Comparison of ENCODE assay signal across 8 cellular contexts in the genomic region with DNA sequence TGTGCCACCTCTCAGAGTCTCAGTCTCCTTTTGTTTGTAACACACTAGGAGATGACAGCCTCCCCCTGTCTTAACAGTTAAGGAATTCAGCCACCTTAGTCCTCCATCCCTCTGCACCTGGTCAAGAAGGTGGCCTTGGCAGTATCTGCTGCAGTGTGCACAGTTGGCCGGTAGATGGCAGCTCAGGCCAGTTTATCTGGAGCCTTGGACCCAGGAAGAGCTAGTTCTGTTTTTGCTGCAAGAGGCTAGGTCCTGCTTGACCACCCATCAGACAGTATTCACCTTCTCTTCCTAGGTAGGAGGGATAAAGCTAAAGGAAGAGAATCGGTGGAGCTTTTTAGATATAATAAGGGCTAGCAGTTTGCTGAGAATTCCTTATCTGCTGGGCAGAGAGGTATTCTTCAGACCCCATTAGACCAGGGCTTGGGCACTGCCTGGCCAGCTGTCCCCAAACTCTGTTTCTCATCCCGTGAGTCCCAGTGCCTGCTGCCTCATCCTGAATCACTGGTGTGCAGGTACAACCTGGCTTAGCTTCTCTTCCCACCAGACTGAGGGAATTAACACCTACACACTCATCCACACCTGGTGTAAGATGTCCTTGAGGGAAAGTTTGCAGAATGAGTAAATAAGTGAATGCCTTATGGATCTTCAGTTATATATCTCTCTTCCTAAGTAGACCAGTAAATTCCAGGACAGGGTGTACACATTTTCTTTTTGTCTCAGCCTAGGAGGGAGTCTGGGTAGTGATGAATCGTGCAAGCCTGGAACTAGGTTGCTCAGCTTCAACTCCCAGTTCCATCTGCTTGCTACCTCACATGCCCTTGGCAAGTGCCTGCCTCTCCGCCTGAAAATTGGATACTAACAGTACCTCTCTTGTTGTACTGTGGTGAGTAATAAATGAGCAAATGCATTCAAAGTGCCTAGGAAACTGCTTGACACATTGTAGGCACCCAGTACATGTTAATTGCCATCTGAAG.
A peak's percentile ranks its signal among the peaks of the same experiment; 100 is the strongest.
DNase-seq lines count a peak whose midpoint lies in the region; ATAC-seq and TF ChIP-seq lines count a peak whose summit lies in the region.

No MANE protein-coding gene starts in this region.

- BruUV-seq in OCI-LY7 (replicated peaks; lab: Mats Ljungman, UMichigan) = no TSS peak

- no peaks in the 10 kb centered on the region for H3K36me3 Mint-ChIP-seq in CD8-positive, alpha-beta memory T cell

- no peaks in the 10 kb centered on the region for H3K27me3 ChIP-seq in CD8-positive, alpha-beta memory T cell (ENCODE audit: insufficient read depth, low read length, poor library complexity, severe bottlenecking)
- H3K27me3 ChIP-seq in fibroblast of lung (ENCODE audit: control insufficient read depth, insufficient read depth, low read length) (no peaks in the 10 kb centered on the region), neural cell (ENCODE audit: insufficient read depth, low read depth, low read length) (no peaks in the 10 kb centered on the region)

- H3K4me1 ChIP-seq in CD8-positive, alpha-beta memory T cell (ENCODE audit: insufficient read depth, low read length) = peaks cover 4% of the 10 kb centered on the region
- H3K4me1 ChIP-seq in OCI-LY7 (ENCODE audit: insufficient read depth, low read length, poor library complexity, severe bottlenecking) (no peaks in the 10 kb centered on the region), fibroblast of lung (ENCODE audit: control insufficient read depth, extremely low read depth, insufficient read depth, low read length) (peaks cover 7% of the 10 kb centered on the region)

- H3K36me3 ChIP-seq in CD8-positive, alpha-beta memory T cell (ENCODE audit: insufficient read depth, low read length) = no peaks in the 10 kb centered on the region
- H3K36me3 ChIP-seq in OCI-LY7 (ENCODE audit: insufficient read depth, low read length) (no peaks in the 10 kb centered on the region), fibroblast of lung (ENCODE audit: control insufficient read depth, insufficient read depth, low read length) (no peaks in the 10 kb centered on the region), neural cell (ENCODE audit: insufficient read depth, low read length) (no peaks in the 10 kb centered on the region)

- peak overlapping the region in 2 of 8 donors; percentile 35 to 64 for H3K27ac Mint-ChIP-seq in CD8-positive, alpha-beta memory T cell

- H2AFZ ChIP-seq in OCI-LY7 (ENCODE audit: low read length) (peak overlapping the region; percentile 35; the same call in 1 of the 2 replicates), fibroblast of lung (ENCODE audit: low read length) (no peak overlapping the region), neural cell (ENCODE audit: low read depth, low read length) (no peak overlapping the region)

- CTCF ChIA-PET in CD8-positive, alpha-beta memory T cell (lab: Charles Lee) = interaction anchor here (0.7 to 3.4 kb wide), 20 partner anchors 8 to 433 kb away, joined by 3 to 20 read pairs (median 4); no protein-coding TSS in a partner anchor
- CTCF ChIA-PET in OCI-LY7 (lab: Charles Lee; ENCODE audit: unreplicated experiment) = interaction anchor here (1.0 to 1.7 kb wide), 3 partner anchors 26 to 455 kb away, joined by 3 to 15 read pairs (median 12); no protein-coding TSS in a partner anchor

- H3K27ac ChIP-seq in CD8-positive, alpha-beta memory T cell (ENCODE audit: low read depth, low read length) = no peak overlapping the region
- H3K27ac ChIP-seq in OCI-LY7 (ENCODE audit: low read depth, low read length, poor library complexity, severe bottlenecking) = no peak overlapping the region
- H3K27ac ChIP-seq in fibroblast of lung (ENCODE audit: insufficient read depth, low read length) = no peak overlapping the region
- no peak overlapping the region for H3K27ac ChIP-seq in neural cell (ENCODE audit: low read length)

- no peaks in the 10 kb centered on the region for H4K20me1 ChIP-seq in OCI-LY7 (ENCODE audit: insufficient read depth, low read length)
- H4K20me1 ChIP-seq in fibroblast of lung (ENCODE audit: control insufficient read depth, extremely low read depth, insufficient read depth, low read length) = no peaks in the 10 kb centered on the region
- no peaks in the 10 kb centered on the region for H4K20me1 ChIP-seq in neural cell (ENCODE audit: insufficient read depth)

- H3K27me3 Mint-ChIP-seq in CD8-positive, alpha-beta memory T cell = peaks cover 3 to 5% of the 10 kb centered on the region in 2 donors

- H3K9me3 Mint-ChIP-seq in CD8-positive, alpha-beta memory T cell = no peaks in the 10 kb centered on the region

- H3K4me2 ChIP-seq in OCI-LY7 (ENCODE audit: low read length) (peak overlapping the region; percentile 19; the same call in 1 of the 2 replicates), fibroblast of lung (ENCODE audit: extremely low read depth, insufficient read depth, low read length) (no peak overlapping the region), neural cell (ENCODE audit: low read length) (no peak overlapping the region)

- intact Hi-C loops in OCI-LY7 (cut with micrococcal nuclease; ENCODE audit: unreplicated experiment) = loop anchor here (1.0 to 10.0 kb wide), 5 partner anchors 70 to 847 kb away; no protein-coding TSS in a partner anchor

- H3K9ac ChIP-seq in fibroblast of lung (ENCODE audit: insufficient read depth, low read length) = no peak overlapping the region
- H3K9ac ChIP-seq in neural cell (ENCODE audit: low read length) = no peak overlapping the region

- H3K79me2 ChIP-seq in OCI-LY7 (ENCODE audit: insufficient read depth, low read depth, low read length) (no peaks in the 10 kb centered on the region), fibroblast of lung (ENCODE audit: control insufficient read depth, insufficient read depth, low read length) (no peaks in the 10 kb centered on the region), neural cell (replicated peaks; ENCODE audit: insufficient read depth, low read length) (no peaks in the 10 kb centered on the region)

- TF ChIP-seq EP300 in neural cell (conservative IDR thresholded peaks at IDR 0.05; ENCODE audit: poor library complexity, severe bottlenecking) = no peak

- peak; percentile 94 for TF ChIP-seq CTCF in OCI-LY7 (conservative IDR thresholded peaks at IDR 0.05; ENCODE audit: low read length)
- peak; percentile 96 to 99 for TF ChIP-seq CTCF in fibroblast of lung (conservative IDR thresholded peaks at IDR 0.05 in 1 of 2, IDR thresholded peaks at IDR 0.05 in 1 of 2; ENCODE audit: low read depth in 1 of 2, low read length in 2 of 2)
- peak; percentile 97 for TF ChIP-seq CTCF in neural cell (IDR thresholded peaks at IDR 0.05; ENCODE audit: poor library complexity, severe bottlenecking)

- no peaks in the 10 kb centered on the region for H3K9me3 ChIP-seq in CD8-positive, alpha-beta memory T cell (ENCODE audit: low read length)
- H3K9me3 ChIP-seq in OCI-LY7 (ENCODE audit: low read length) (no peaks in the 10 kb centered on the region), fibroblast of lung (ENCODE audit: control insufficient read depth, insufficient read depth, low read depth, low read length) (no peaks in the 10 kb centered on the region), neural cell (ENCODE audit: low read length) (no peaks in the 10 kb centered on the region)

- DNase-seq in CD8-positive, alpha-beta memory T cell = peak; percentile 6 to 57 (median 17)
- DNase-seq in HT1080 (ENCODE audit: low read depth) (peak; percentile 73), OCI-LY7 (ENCODE audit: low spot score) (peak; percentile 73), fibroblast of lung (ENCODE audit: low read depth in 2 of 2) (peak; percentile 47 to 74), superior temporal gyrus (ENCODE audit: extremely low spot score) (peak; percentile 92)
- peak; percentile 59 for DNase-seq in activated T-cell treated with anti-CD3 and anti-CD28 coated beads, Interleukin-2, amount 50 U/mL, for 1 hour

- peak; percentile 87 for ATAC-seq in GM19455 (IDR thresholded peaks at IDR 0.05; ENCODE audit: unreplicated experiment)

- H3K9me2 ChIP-seq in OCI-LY7 (ENCODE audit: insufficient read depth, low read length) (no peaks in the 10 kb centered on the region), neural cell (ENCODE audit: insufficient read depth, low read length) (no peaks in the 10 kb centered on the region)

- POLR2A ChIA-PET in CD8-positive, alpha-beta memory T cell (lab: Charles Lee) = no interaction called here
- POLR2A ChIA-PET in OCI-LY7 (lab: Charles Lee) = interaction anchor here (1.0 to 1.3 kb wide), 2 partner anchors 70 to 162 kb away, joined by 3 to 6 read pairs; no protein-coding TSS in a partner anchor

- peaks cover 0 to 18% (median 10%) of the 10 kb centered on the region in 3 donors for H3K4me1 Mint-ChIP-seq in CD8-positive, alpha-beta memory T cell

- H3F3A ChIP-seq in neural cell (ENCODE audit: insufficient read depth, low read length, poor library complexity, severe bottlenecking) = no peaks in the 10 kb centered on the region

- H3K4me3 ChIP-seq in CD8-positive, alpha-beta memory T cell (ENCODE audit: low read length) = no peak overlapping the region
- no peak overlapping the region for H3K4me3 ChIP-seq in OCI-LY7 (ENCODE audit: low read depth, low read length, poor library complexity, severe bottlenecking)
- H3K4me3 ChIP-seq in fibroblast of lung (replicated peaks in 1 of 4; ENCODE audit: control extremely low read depth in 1 of 4, insufficient read depth in 1 of 4, low read depth in 3 of 4, low read length in 4 of 4) = peak overlapping the region in 1 of 4 experiments; percentile 9
- no peak overlapping the region for H3K4me3 ChIP-seq in neural cell (ENCODE audit: low read length)

- TF ChIP-seq RAD21 in neural cell (conservative IDR thresholded peaks at IDR 0.05) = peak; percentile 97

- peak overlapping the region in 4 of 7 donors; percentile 61 to 81 (median 70) for H3K4me3 Mint-ChIP-seq in CD8-positive, alpha-beta memory T cell

TF ChIP-seq in neural cell, 6 proteins besides CTCF, POLR2A, EP300 and RAD21:
- TF ChIP-seq POLR2AphosphoS5 (IDR thresholded peaks at IDR 0.05) (no peak), SMC3 (conservative IDR thresholded peaks at IDR 0.05; ENCODE audit: poor library complexity) (peak; percentile 93), TAF1 (IDR thresholded peaks at IDR 0.05; ENCODE audit: low read depth) (no peak)

Comparison
In these comparisons a context has a peak if more than half of its experiments do, and no peak if none do; other contexts are left out.
1. DNase-seq: peak in every context shown above with its lines; median percentile 92 in superior temporal gyrus; 73 in HT1080; 73 in OCI-LY7; 60 in fibroblast of lung; 59 in activated T-cell treated with anti-CD3 and anti-CD28 coated beads, Interleukin-2, amount 50 U/mL, for 1 hour; 17 in CD8-positive, alpha-beta memory T cell.